15 cellular contexts compared by ENCODE assay signal in the genomic region with DNA sequence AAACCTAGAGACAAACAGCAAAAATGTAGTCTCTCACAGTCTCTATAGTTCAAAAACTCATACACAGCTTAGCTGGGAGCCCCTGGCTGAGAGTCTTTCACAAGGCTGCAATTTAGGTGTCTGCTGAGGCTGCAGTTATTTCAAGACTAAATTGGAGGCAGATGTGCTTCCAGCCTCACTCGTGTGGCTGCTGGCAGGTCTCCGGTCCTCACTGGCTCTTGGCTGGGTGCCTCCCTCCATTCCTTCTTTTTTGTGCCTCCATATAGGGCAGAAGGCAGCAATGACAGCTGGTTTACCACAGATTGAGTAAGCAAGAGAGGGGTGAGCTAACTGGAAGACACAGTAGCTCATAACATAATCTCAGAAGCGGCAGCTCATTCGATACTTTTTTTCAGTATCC.
DNase-seq lines count a peak whose midpoint lies in the region; ATAC-seq and TF ChIP-seq lines count a peak whose summit lies in the region.
"Had no signal": no experiment of that assay in that cellular context is flagged by ENCODE, and none has a peak within 500 bp of the region (broad histone marks: within the 10 kb centered on the region; RNA-seq: fewer than 3 reads in every experiment).

No MANE protein-coding gene starts in this region.

- H4K8ac ChIP-seq in neuronal stem cell (ENCODE audit: low read depth, low read length) = no peak overlapping the region

- DNase-seq in A673 (ENCODE audit: low spot score) (peak; percentile 9), Daoy (ENCODE audit: low read depth) (peak; percentile 5), SK-N-DZ (ENCODE audit: low spot score) (peak; percentile 27), neuronal stem cell (ENCODE audit: low spot score) (no peak), NCI-H748 (lab: John Stamatoyannopoulos, UW; ENCODE audit: unreplicated experiment) (no peak), head of caudate nucleus (no peak)
- DNase-seq: BE2C; CD4-positive, alpha-beta memory T cell; DMS79; GDM1; GM23248; H7 had no signal

- H4K91ac ChIP-seq in neuronal stem cell (ENCODE audit: low read depth, low read length, poor library complexity) = no peak overlapping the region

- H3K27ac ChIP-seq in A673 (ENCODE audit: low read depth, low read length, poor library complexity, severe bottlenecking) = no peak overlapping the region
- H3K27ac ChIP-seq in neuronal stem cell (replicated peaks; ENCODE audit: low read length) = no peak overlapping the region
- H3K27ac ChIP-seq: C4-2B, GM23248, HL-60 had no signal

- H3K23ac ChIP-seq in neuronal stem cell (ENCODE audit: low read depth, low read length, poor library complexity) = no peak overlapping the region

- H2AFZ ChIP-seq in neuronal stem cell (ENCODE audit: low read length) = no peak overlapping the region
- H2AFZ ChIP-seq: GM23248 had no signal

- no peak overlapping the region for H3K9ac ChIP-seq in neuronal stem cell (ENCODE audit: low read depth, low read length, poor library complexity)
- H3K9ac ChIP-seq: GM23248 had no signal

- CTCF ChIA-PET in A673 (lab: Charles Lee) = no interaction called here

- ATAC-seq in GM19328 (IDR thresholded peaks at IDR 0.05; ENCODE audit: unreplicated experiment) = no peak

- no CpG with 5 or more reads among the region's 4 CpGs for WGBS in neuronal stem cell (ENCODE audit: extremely low coverage in 2 of 2, insufficient read length in 2 of 2, insufficient replicate concordance in 1 of 2), 2 donors

- BruUV-seq in A673 (replicated peaks; lab: Mats Ljungman, UMichigan) = no TSS peak

- intact Hi-C loops in A673 (cut with micrococcal nuclease; ENCODE audit: unreplicated experiment) (no loop called here), head of caudate nucleus (cut with DNase I) (no loop called here)

- no peak overlapping the region for H2BK15ac ChIP-seq in neuronal stem cell (ENCODE audit: low read length)

- peak overlapping the region; percentile 52 for H3K18ac ChIP-seq in neuronal stem cell (ENCODE audit: low read length)

- H3K4me2 ChIP-seq in neuronal stem cell (ENCODE audit: insufficient read depth, low read length, poor library complexity, severe bottlenecking) = no peak overlapping the region

- no peak overlapping the region for H2BK5ac ChIP-seq in neuronal stem cell (ENCODE audit: low read length)

- POLR2A ChIA-PET in A673 (lab: Charles Lee; ENCODE audit: low non-redundant PET) = no interaction called here

- H2AK5ac ChIP-seq in neuronal stem cell (ENCODE audit: low read depth, low read length) = no peak overlapping the region

- H2BK12ac ChIP-seq in neuronal stem cell (ENCODE audit: low read length) = no peak overlapping the region

- H3K9me3 ChIP-seq in A673 (ENCODE audit: low read depth, low read length, poor library complexity, severe bottlenecking) (no peaks in the 10 kb centered on the region), neuronal stem cell (replicated peaks in 1 of 2; ENCODE audit: control insufficient read depth in 2 of 2, insufficient read depth in 1 of 2, low read depth in 1 of 2, low read length in 2 of 2) (peaks cover 0 to 2% of the 10 kb centered on the region in 2 donors)
- H3K9me3 ChIP-seq: BE2C had no signal

- H3K4me3 ChIP-seq in A673 (ENCODE audit: low read depth, low read length, poor library complexity, severe bottlenecking) = no peak overlapping the region
- H3K4me3 ChIP-seq in neuronal stem cell (ENCODE audit: low read length in 2 of 2) = no peak overlapping the region
- H3K4me3 ChIP-seq: GM23248 had no signal

- TF ChIP-seq CTCF in A673 (conservative IDR thresholded peaks at IDR 0.05; ENCODE audit: low read depth, low read length) = no peak

- no peaks in the 10 kb centered on the region for H3K79me1 ChIP-seq in neuronal stem cell (ENCODE audit: low read depth, low read length)

- H2BK120ac ChIP-seq in neuronal stem cell (ENCODE audit: low read depth, low read length) = no peak overlapping the region

- H3K36me3 ChIP-seq in A673 (ENCODE audit: insufficient read depth, low read length, poor library complexity, severe bottlenecking) (no peaks in the 10 kb centered on the region), neuronal stem cell (replicated peaks in 1 of 2; ENCODE audit: control insufficient read depth in 2 of 2, insufficient read depth in 2 of 2, low read length in 2 of 2) (no peaks in the 10 kb centered on the region)
- H3K36me3 ChIP-seq: BE2C had no signal

- H3K14ac ChIP-seq in neuronal stem cell (ENCODE audit: low read length) = no peak overlapping the region

- H3K27me3 ChIP-seq in A673 (replicated peaks; ENCODE audit: insufficient read depth, low read depth, low read length, poor library complexity) = peaks cover 13% of the 10 kb centered on the region
- no peaks in the 10 kb centered on the region for H3K27me3 ChIP-seq in neuronal stem cell (ENCODE audit: control insufficient read depth in 3 of 3, insufficient read depth in 3 of 3, low read depth in 1 of 3, low read length in 3 of 3)
- H3K27me3 ChIP-seq: BE2C had no signal

- no peak overlapping the region for H3K4ac ChIP-seq in neuronal stem cell (ENCODE audit: low read length)

- H3K4me1 ChIP-seq in A673 (ENCODE audit: insufficient read depth, low read length, poor library complexity, severe bottlenecking) = no peaks in the 10 kb centered on the region
- H3K4me1 ChIP-seq in neuronal stem cell (ENCODE audit: control insufficient read depth in 2 of 2, insufficient read depth in 1 of 2, low read depth in 1 of 2, low read length in 2 of 2) = no peaks in the 10 kb centered on the region
- H3K4me1 ChIP-seq: BE2C had no signal

Comparison
In these comparisons a context has a peak if more than half of its experiments do, and no peak if none do; other contexts are left out.
1. DNase-seq: peak in A673 (single experiment), Daoy (single experiment) and SK-N-DZ (single experiment); none in neuronal stem cell (single experiment), NCI-H748 (single experiment) and head of caudate nucleus (0 of 42).